1 cellular context compared by ENCODE assay signal in the genomic region with DNA sequence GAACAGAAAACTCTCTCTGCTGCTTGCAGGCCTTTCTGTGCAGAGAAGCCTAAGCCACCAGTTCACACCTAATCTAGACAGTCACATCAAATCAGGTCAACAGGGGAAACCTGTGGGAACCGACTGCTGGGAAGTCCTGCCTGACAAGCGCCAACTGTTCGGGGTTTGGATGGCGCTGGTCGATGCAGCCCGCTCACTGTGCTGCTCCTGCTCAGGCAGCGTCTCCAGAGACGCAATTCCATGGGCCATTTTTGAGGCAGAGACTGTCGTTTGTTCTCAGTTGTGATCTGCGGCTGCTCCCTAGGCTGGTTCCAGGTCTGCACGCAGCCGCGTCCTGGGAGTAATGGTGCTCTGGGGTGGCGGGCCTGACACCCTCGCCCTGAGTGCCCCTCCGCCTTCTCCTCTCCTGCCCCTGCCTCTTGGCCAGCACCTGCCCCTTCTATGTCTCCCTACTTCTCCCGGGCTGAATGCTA.
TF ChIP-seq lines count a peak whose summit lies in the region.

No MANE protein-coding gene starts in this region.

TF ChIP-seq in GM23338, 12 proteins besides CTCF, POLR2A, EP300 and RAD21 (continued from another document):
- TF ChIP-seq NANOG (IDR thresholded peaks at IDR 0.05; ENCODE audit: borderline replicate concordance) (no peak), POLR2AphosphoS5 (IDR thresholded peaks at IDR 0.05; ENCODE audit: low read depth) (no peak), ZNF331 (CRISPR knock-in tag; IDR thresholded peaks at IDR 0.05; ENCODE audit: low read depth) (no peak), STAT1 (IDR thresholded peaks at IDR 0.05; ENCODE audit: unreplicated experiment) (no peak), CREB1 (CRISPR knock-in tag; IDR thresholded peaks at IDR 0.05; ENCODE audit: low read depth) (no peak), EZH2phosphoT487 (IDR thresholded peaks at IDR 0.05; ENCODE audit: unreplicated experiment) (no peak), ZNF114 (CRISPR knock-in tag; IDR thresholded peaks at IDR 0.05) (no peak)
- TF ChIP-seq, protein P1, sequence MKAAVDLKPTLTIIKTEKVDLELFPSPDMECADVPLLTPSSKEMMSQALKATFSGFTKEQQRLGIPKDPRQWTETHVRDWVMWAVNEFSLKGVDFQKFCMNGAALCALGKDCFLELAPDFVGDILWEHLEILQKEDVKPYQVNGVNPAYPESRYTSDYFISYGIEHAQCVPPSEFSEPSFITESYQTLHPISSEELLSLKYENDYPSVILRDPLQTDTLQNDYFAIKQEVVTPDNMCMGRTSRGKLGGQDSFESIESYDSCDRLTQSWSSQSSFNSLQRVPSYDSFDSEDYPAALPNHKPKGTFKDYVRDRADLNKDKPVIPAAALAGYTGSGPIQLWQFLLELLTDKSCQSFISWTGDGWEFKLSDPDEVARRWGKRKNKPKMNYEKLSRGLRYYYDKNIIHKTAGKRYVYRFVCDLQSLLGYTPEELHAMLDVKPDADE (IDR thresholded peaks at IDR 0.05): no peak
- TF ChIP-seq, protein P2, sequence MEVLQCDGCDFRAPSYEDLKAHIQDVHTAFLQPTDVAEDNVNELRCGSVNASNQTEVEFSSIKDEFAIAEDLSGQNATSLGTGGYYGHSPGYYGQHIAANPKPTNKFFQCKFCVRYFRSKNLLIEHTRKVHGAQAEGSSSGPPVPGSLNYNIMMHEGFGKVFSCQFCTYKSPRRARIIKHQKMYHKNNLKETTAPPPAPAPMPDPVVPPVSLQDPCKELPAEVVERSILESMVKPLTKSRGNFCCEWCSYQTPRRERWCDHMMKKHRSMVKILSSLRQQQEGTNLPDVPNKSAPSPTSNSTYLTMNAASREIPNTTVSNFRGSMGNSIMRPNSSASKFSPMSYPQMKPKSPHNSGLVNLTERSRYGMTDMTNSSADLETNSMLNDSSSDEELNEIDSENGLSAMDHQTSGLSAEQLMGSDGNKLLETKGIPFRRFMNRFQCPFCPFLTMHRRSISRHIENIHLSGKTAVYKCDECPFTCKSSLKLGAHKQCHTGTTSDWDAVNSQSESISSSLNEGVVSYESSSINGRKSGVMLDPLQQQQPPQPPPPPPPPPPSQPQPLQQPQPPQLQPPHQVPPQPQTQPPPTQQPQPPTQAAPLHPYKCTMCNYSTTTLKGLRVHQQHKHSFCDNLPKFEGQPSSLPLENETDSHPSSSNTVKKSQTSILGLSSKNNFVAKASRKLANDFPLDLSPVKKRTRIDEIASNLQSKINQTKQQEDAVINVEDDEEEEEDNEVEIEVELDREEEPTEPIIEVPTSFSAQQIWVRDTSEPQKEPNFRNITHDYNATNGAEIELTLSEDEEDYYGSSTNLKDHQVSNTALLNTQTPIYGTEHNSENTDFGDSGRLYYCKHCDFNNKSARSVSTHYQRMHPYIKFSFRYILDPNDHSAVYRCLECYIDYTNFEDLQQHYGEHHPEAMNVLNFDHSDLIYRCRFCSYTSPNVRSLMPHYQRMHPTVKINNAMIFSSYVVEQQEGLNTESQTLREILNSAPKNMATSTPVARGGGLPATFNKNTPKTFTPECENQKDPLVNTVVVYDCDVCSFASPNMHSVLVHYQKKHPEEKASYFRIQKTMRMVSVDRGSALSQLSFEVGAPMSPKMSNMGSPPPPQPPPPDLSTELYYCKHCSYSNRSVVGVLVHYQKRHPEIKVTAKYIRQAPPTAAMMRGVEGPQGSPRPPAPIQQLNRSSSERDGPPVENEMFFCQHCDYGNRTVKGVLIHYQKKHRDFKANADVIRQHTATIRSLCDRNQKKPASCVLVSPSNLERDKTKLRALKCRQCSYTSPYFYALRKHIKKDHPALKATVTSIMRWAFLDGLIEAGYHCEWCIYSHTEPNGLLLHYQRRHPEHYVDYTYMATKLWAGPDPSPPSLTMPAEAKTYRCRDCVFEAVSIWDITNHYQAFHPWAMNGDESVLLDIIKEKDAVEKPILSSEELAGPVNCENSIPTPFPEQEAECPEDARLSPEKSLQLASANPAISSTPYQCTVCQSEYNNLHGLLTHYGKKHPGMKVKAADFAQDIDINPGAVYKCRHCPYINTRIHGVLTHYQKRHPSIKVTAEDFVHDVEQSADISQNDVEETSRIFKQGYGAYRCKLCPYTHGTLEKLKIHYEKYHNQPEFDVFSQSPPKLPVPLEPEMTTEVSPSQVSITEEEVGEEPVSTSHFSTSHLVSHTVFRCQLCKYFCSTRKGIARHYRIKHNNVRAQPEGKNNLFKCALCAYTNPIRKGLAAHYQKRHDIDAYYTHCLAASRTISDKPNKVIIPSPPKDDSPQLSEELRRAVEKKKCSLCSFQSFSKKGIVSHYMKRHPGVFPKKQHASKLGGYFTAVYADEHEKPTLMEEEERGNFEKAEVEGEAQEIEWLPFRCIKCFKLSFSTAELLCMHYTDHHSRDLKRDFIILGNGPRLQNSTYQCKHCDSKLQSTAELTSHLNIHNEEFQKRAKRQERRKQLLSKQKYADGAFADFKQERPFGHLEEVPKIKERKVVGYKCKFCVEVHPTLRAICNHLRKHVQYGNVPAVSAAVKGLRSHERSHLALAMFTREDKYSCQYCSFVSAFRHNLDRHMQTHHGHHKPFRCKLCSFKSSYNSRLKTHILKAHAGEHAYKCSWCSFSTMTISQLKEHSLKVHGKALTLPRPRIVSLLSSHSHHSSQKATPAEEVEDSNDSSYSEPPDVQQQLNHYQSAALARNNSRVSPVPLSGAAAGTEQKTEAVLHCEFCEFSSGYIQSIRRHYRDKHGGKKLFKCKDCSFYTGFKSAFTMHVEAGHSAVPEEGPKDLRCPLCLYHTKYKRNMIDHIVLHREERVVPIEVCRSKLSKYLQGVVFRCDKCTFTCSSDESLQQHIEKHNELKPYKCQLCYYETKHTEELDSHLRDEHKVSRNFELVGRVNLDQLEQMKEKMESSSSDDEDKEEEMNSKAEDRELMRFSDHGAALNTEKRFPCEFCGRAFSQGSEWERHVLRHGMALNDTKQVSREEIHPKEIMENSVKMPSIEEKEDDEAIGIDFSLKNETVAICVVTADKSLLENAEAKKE (CRISPR knock-in tag; IDR thresholded peaks at IDR 0.05): no peak
